8 cellular contexts compared by ENCODE assay signal in genomic region chr10:73494877-73495225, GRCh38. TPM values are rescaled to one million over a fixed set of nuclear protein-coding genes. Genes with fewer than 3 reads are reported as not detected.
DNase-seq lines count a peak whose midpoint lies in the region; ATAC-seq and TF ChIP-seq lines count a peak whose summit lies in the region.

No MANE protein-coding gene starts in this region.

- peak overlapping the region; percentile 85 for H3K27ac ChIP-seq in MM.1S (ENCODE audit: low read length)
- H3K27ac ChIP-seq in effector memory CD4-positive, alpha-beta T cell (ENCODE audit: insufficient read depth, low read length, poor library complexity, severe bottlenecking), result peak overlapping the region; percentile 90

- no peaks in the 10 kb centered on the region for H3K9me3 ChIP-seq in MM.1S (replicated peaks; ENCODE audit: insufficient read depth, low read length)
- no peaks in the 10 kb centered on the region for H3K9me3 ChIP-seq in effector memory CD4-positive, alpha-beta T cell (ENCODE audit: control insufficient read depth, low read length)

- TF ChIP-seq CTCF in BJ (IDR thresholded peaks at IDR 0.05; ENCODE audit: insufficient read depth, low read depth, low read length) (no peak), MM.1S (IDR thresholded peaks at IDR 0.05; ENCODE audit: low read length) (no peak), nephron progenitor cell (IDR thresholded peaks at IDR 0.05) (no peak)

- no peaks in the 10 kb centered on the region for H3K9me2 ChIP-seq in MM.1S (replicated peaks; ENCODE audit: insufficient read depth, low read length)

- peak overlapping the region; percentile 80 for H3K9ac ChIP-seq in MM.1S (ENCODE audit: low read length)

- in situ Hi-C loops in G401 (cut with HindIII; ENCODE audit: low sequenced_read_pairs), result no loop called here

- H3K27ac Mint-ChIP-seq in nephron progenitor cell, result peak overlapping the region; percentile 97

- H3K4me1 ChIP-seq in MM.1S (ENCODE audit: low read length), result peaks cover 10% of the 10 kb centered on the region
- peaks cover 22% of the 10 kb centered on the region for H3K4me1 ChIP-seq in effector memory CD4-positive, alpha-beta T cell (ENCODE audit: control insufficient read depth, insufficient read depth, low read length, poor library complexity, severe bottlenecking)

- H3K27me3 Mint-ChIP-seq in nephron progenitor cell (ENCODE audit: low read depth, poor library complexity), result peaks cover 2% of the 10 kb centered on the region

- H3K36me3 ChIP-seq in BJ (ENCODE audit: control insufficient read depth, insufficient read depth, low read length), result peaks cover 2% of the 10 kb centered on the region; the same call in 1 of the 2 replicates
- no peaks in the 10 kb centered on the region; the same call in 1 of the 2 replicates for H3K36me3 ChIP-seq in MM.1S (replicated peaks; ENCODE audit: insufficient read depth, low read length)
- no peaks in the 10 kb centered on the region for H3K36me3 ChIP-seq in effector memory CD4-positive, alpha-beta T cell (ENCODE audit: control insufficient read depth, insufficient read depth, low read length)

- peaks cover 9% of the 10 kb centered on the region for H3F3A ChIP-seq in MM.1S (ENCODE audit: insufficient read depth, low read length)

- peak overlapping the region; percentile 80 for H3K4me2 ChIP-seq in MM.1S (ENCODE audit: low read depth, low read length)

- H3K9me3 Mint-ChIP-seq in nephron progenitor cell, result no peaks in the 10 kb centered on the region

- peaks cover 48% of the 10 kb centered on the region for H3K36me3 Mint-ChIP-seq in nephron progenitor cell (ENCODE audit: low read depth)

- H3K4me3 ChIP-seq in BJ (ENCODE audit: low read depth, low read length) (peak overlapping the region; percentile 89), MM.1S (ENCODE audit: low read length) (peak overlapping the region; percentile 75)
- peak overlapping the region; percentile 91 for H3K4me3 ChIP-seq in effector memory CD4-positive, alpha-beta T cell (ENCODE audit: insufficient read depth, low read depth, low read length, poor library complexity, severe bottlenecking)

- DNase-seq in BJ (ENCODE audit: low read depth), result no peak
- no peak for DNase-seq in MM.1S
- no peak for DNase-seq in effector memory CD4-positive, alpha-beta T cell
- no peak for DNase-seq in nephron progenitor cell
- no peak for DNase-seq in COLO668 (lab: John Stamatoyannopoulos, UW; ENCODE audit: unreplicated experiment)
- DNase-seq in G401 (ENCODE audit: low spot score), result no peak

- H3K4me3 Mint-ChIP-seq in nephron progenitor cell, result peak overlapping the region; percentile 92

- H3K4me1 Mint-ChIP-seq in nephron progenitor cell, result peaks cover 43% of the 10 kb centered on the region

- POLR2A ChIA-PET in BJ (lab: Charles Lee), result interaction anchor here (0.8 kb wide), 1 partner anchor 102 kb away, joined by 11 read pairs; no protein-coding TSS in a partner anchor

- no peaks in the 10 kb centered on the region for H4K20me1 ChIP-seq in MM.1S (ENCODE audit: insufficient read depth, low read length)

- peak overlapping the region; percentile 55 for H2AFZ ChIP-seq in MM.1S (ENCODE audit: low read length)

- peaks cover 47% of the 10 kb centered on the region for H3K79me2 ChIP-seq in MM.1S (ENCODE audit: low read length)

- CTCF ChIA-PET in BJ (lab: Yijun Ruan, JAX), result no interaction called here

- ATAC-seq in HG03097 (IDR thresholded peaks at IDR 0.05; ENCODE audit: low FRiP score, unreplicated experiment) (no peak), GM21515 (IDR thresholded peaks at IDR 0.05; ENCODE audit: unreplicated experiment) (no peak)

- H3K27me3 ChIP-seq in BJ (ENCODE audit: control insufficient read depth, insufficient read depth, low read length) (no peaks in the 10 kb centered on the region), MM.1S (replicated peaks; ENCODE audit: insufficient read depth, low read length) (no peaks in the 10 kb centered on the region)
- no peaks in the 10 kb centered on the region for H3K27me3 ChIP-seq in effector memory CD4-positive, alpha-beta T cell (replicated peaks; ENCODE audit: control insufficient read depth, insufficient read depth, low read length, poor library complexity, severe bottlenecking)

RNA-seq across cellular contexts. Expression of gene PPP3CB, which starts 1.0 kb away (rescaled TPM):
- 11.7 and 18.6 TPM in 2 replicates for polyA plus RNA-seq in BJ (2011; rRNA removed)
- 9.8 and 15.6 TPM in 2 replicates for polyA minus RNA-seq in BJ (2011; rRNA and poly(A)+ RNA removed)
- 6.6 and 7.8 TPM in 2 replicates for total RNA-seq in G401 (2014; rRNA removed; shearing (Covaris generic))
